ENCODE assay signal across 1 cellular context in the genomic region with DNA sequence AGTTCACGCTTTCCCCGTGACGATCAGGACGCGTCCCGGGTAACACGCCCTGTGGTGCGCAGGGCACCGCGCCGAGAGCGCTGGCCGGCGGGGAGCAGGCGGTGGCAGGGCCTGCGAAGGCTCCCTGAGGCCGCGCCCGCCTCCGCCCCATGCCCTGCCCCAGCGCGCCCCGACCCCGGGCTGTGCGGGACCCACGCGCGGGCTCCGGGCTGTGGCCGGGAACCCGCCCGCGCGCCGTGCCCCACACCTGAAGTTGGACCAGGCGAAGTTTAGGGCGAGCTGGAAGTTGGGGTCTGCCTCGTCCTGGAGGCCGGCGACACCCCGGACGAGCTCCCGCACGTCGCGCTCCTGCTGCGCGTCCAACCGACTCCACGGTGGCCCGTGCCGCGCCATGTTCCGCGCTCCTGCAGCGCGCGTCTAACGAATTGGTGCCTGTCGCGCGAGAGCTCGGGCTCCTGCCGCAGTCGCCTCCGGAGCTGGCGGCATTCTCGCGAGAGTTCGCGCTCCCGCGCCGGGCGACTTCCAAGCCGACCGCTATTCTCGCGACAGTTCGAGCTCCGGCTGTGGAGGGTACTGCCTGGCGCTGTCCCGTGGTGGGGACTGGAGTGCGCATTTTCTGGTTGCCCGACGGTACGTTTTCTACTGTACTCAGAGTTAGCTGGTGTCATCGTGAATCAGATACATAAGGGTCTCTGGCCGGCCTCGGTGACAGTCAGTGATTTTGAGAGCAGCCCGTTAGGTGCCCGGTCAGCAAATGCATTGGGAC.
TF ChIP-seq lines count a peak whose summit lies in the region.

Gene TUBGCP5, minus strand, starts transcription at position 419 of the 766 bp plus-strand sequence. Its CDS starts 26 bp downstream, at position 393.

TF ChIP-seq in K562, 482 proteins besides CTCF, POLR2A, EP300 and RAD21 (continued from another document and continues in another):
- TF ChIP-seq, protein P1, sequence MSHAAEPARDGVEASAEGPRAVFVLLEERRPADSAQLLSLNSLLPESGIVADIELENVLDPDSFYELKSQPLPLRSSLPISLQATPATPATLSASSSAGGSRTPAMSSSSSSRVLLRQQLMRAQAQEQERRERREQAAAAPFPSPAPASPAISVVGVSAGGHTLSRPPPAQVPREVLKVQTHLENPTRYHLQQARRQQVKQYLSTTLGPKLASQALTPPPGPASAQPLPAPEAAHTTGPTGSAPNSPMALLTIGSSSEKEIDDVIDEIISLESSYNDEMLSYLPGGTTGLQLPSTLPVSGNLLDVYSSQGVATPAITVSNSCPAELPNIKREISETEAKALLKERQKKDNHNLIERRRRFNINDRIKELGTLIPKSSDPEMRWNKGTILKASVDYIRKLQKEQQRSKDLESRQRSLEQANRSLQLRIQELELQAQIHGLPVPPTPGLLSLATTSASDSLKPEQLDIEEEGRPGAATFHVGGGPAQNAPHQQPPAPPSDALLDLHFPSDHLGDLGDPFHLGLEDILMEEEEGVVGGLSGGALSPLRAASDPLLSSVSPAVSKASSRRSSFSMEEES (CRISPR knock-in tag; IDR thresholded peaks at IDR 0.05): no peak
- TF ChIP-seq FOXP1 (CRISPR knock-in tag; IDR thresholded peaks at IDR 0.05): peak; percentile 86; the same call in 1 of the 2 replicates
- TF ChIP-seq CBX2 (IDR thresholded peaks at IDR 0.05; ENCODE audit: insufficient read depth, low read length, poor library complexity, severe bottlenecking): no peak
- TF ChIP-seq CTBP1 (IDR thresholded peaks at IDR 0.05; ENCODE audit: borderline replicate concordance): peak; percentile 96
- peak; percentile 82 for TF ChIP-seq HDAC3 (IDR thresholded peaks at IDR 0.05; ENCODE audit: borderline replicate concordance, partially characterized antibody)
- TF ChIP-seq, protein P2, sequence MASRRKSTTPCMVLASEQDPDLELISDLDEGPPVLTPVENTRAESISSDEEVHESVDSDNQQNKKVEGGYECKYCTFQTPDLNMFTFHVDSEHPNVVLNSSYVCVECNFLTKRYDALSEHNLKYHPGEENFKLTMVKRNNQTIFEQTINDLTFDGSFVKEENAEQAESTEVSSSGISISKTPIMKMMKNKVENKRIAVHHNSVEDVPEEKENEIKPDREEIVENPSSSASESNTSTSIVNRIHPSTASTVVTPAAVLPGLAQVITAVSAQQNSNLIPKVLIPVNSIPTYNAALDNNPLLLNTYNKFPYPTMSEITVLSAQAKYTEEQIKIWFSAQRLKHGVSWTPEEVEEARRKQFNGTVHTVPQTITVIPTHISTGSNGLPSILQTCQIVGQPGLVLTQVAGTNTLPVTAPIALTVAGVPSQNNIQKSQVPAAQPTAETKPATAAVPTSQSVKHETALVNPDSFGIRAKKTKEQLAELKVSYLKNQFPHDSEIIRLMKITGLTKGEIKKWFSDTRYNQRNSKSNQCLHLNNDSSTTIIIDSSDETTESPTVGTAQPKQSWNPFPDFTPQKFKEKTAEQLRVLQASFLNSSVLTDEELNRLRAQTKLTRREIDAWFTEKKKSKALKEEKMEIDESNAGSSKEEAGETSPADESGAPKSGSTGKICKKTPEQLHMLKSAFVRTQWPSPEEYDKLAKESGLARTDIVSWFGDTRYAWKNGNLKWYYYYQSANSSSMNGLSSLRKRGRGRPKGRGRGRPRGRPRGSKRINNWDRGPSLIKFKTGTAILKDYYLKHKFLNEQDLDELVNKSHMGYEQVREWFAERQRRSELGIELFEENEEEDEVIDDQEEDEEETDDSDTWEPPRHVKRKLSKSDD (conservative IDR thresholded peaks at IDR 0.05; ENCODE audit: low read length): peak; percentile 99
- TF ChIP-seq ZNF583 (CRISPR knock-in tag; IDR thresholded peaks at IDR 0.05): peak; percentile 47; the same call in 1 of the 2 replicates
- no peak for TF ChIP-seq ZBTB5 (IDR thresholded peaks at IDR 0.05)
- TF ChIP-seq CBFA2T2 (conservative IDR thresholded peaks at IDR 0.05): no peak
- peak; percentile 75 for TF ChIP-seq FUS (optimal IDR thresholded peaks at IDR 0.05; ENCODE audit: low read depth, low read length)
- no peak for TF ChIP-seq ZNF778 (CRISPR knock-in tag; IDR thresholded peaks at IDR 0.05)
- TF ChIP-seq NKRF (IDR thresholded peaks at IDR 0.05; ENCODE audit: borderline replicate concordance): no peak
- TF ChIP-seq EZH2 (IDR thresholded peaks at IDR 0.05; ENCODE audit: borderline replicate concordance, low read depth, low read length): no peak
- TF ChIP-seq, protein P3, sequence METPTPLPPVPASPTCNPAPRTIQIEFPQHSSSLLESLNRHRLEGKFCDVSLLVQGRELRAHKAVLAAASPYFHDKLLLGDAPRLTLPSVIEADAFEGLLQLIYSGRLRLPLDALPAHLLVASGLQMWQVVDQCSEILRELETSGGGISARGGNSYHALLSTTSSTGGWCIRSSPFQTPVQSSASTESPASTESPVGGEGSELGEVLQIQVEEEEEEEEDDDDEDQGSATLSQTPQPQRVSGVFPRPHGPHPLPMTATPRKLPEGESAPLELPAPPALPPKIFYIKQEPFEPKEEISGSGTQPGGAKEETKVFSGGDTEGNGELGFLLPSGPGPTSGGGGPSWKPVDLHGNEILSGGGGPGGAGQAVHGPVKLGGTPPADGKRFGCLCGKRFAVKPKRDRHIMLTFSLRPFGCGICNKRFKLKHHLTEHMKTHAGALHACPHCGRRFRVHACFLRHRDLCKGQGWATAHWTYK (CRISPR knock-in tag; IDR thresholded peaks at IDR 0.05): 0 out of 2 replicates have a peak, but pooled peaks have one; percentile 23
- 0 out of 2 replicates have a peak, but pooled peaks have one; percentile 29 for TF ChIP-seq KLF1 (tag; IDR thresholded peaks at IDR 0.05)
- TF ChIP-seq ETV5 (CRISPR knock-in tag; IDR thresholded peaks at IDR 0.05; ENCODE audit: low read depth): 0 out of 2 replicates have a peak, but pooled peaks have one; percentile 22
- TF ChIP-seq, protein P4, sequence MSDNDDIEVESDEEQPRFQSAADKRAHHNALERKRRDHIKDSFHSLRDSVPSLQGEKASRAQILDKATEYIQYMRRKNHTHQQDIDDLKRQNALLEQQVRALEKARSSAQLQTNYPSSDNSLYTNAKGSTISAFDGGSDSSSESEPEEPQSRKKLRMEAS (CRISPR knock-in tag; IDR thresholded peaks at IDR 0.05): peak; percentile 57; the same call in 1 of the 2 replicates
- no peak for TF ChIP-seq SMAD2 (IDR thresholded peaks at IDR 0.05; ENCODE audit: low read depth, low read length)
- TF ChIP-seq NR4A1 (CRISPR knock-in tag; IDR thresholded peaks at IDR 0.05): no peak
- TF ChIP-seq NR4A1 (tag; IDR thresholded peaks at IDR 0.05): no peak
- TF ChIP-seq, protein P5, sequence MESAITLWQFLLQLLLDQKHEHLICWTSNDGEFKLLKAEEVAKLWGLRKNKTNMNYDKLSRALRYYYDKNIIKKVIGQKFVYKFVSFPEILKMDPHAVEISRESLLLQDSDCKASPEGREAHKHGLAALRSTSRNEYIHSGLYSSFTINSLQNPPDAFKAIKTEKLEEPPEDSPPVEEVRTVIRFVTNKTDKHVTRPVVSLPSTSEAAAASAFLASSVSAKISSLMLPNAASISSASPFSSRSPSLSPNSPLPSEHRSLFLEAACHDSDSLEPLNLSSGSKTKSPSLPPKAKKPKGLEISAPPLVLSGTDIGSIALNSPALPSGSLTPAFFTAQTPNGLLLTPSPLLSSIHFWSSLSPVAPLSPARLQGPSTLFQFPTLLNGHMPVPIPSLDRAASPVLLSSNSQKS (CRISPR knock-in tag; IDR thresholded peaks at IDR 0.05): no peak
- TF ChIP-seq, protein P6, sequence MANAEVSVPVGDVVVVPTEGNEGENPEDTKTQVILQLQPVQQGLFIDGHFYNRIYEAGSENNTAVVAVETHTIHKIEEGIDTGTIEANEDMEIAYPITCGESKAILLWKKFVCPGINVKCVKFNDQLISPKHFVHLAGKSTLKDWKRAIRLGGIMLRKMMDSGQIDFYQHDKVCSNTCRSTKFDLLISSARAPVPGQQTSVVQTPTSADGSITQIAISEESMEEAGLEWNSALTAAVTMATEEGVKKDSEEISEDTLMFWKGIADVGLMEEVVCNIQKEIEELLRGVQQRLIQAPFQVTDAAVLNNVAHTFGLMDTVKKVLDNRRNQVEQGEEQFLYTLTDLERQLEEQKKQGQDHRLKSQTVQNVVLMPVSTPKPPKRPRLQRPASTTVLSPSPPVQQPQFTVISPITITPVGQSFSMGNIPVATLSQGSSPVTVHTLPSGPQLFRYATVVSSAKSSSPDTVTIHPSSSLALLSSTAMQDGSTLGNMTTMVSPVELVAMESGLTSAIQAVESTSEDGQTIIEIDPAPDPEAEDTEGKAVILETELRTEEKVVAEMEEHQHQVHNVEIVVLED (CRISPR knock-in tag; IDR thresholded peaks at IDR 0.05): 0 out of 2 replicates have a peak, but pooled peaks have one; percentile 18
- peak; percentile 99 for TF ChIP-seq RBFOX2 (IDR thresholded peaks at IDR 0.05; ENCODE audit: low read depth, low read length)
- no peak for TF ChIP-seq ZNF354B (CRISPR knock-in tag; IDR thresholded peaks at IDR 0.05)
- peak; percentile 61; the same call in 1 of the 2 replicates for TF ChIP-seq TCF7L2 (IDR thresholded peaks at IDR 0.05; ENCODE audit: low read depth, low read length)
- TF ChIP-seq RBM34 (IDR thresholded peaks at IDR 0.05; ENCODE audit: borderline replicate concordance, insufficient read depth, low read length): 0 out of 2 replicates have a peak, but pooled peaks have one; percentile 86
- no peak for TF ChIP-seq MLX (CRISPR knock-in tag; conservative IDR thresholded peaks at IDR 0.05)
- TF ChIP-seq HMBOX1 (IDR thresholded peaks at IDR 0.05): peak; percentile 80; the same call in 1 of the 2 replicates
- no peak for TF ChIP-seq NR2C2 (CRISPR knock-in tag; IDR thresholded peaks at IDR 0.05)
- TF ChIP-seq NR2C2 (tag; IDR thresholded peaks at IDR 0.05): peak; percentile 28; the same call in 1 of the 2 replicates
- peak; percentile 69 for TF ChIP-seq CCNT2 (IDR thresholded peaks at IDR 0.05; ENCODE audit: borderline replicate concordance, extremely low read depth, insufficient read length, low read depth, low read length)
- peak; percentile 43; the same call in 1 of the 2 replicates for TF ChIP-seq SP1 (CRISPR knock-in tag; IDR thresholded peaks at IDR 0.05)
- TF ChIP-seq ATF6 (CRISPR knock-in tag; IDR thresholded peaks at IDR 0.05): peak; percentile 85; the same call in 1 of the 2 replicates
- no peak for TF ChIP-seq RUNX1 (IDR thresholded peaks at IDR 0.05; ENCODE audit: low read depth)
- TF ChIP-seq, protein P7, sequence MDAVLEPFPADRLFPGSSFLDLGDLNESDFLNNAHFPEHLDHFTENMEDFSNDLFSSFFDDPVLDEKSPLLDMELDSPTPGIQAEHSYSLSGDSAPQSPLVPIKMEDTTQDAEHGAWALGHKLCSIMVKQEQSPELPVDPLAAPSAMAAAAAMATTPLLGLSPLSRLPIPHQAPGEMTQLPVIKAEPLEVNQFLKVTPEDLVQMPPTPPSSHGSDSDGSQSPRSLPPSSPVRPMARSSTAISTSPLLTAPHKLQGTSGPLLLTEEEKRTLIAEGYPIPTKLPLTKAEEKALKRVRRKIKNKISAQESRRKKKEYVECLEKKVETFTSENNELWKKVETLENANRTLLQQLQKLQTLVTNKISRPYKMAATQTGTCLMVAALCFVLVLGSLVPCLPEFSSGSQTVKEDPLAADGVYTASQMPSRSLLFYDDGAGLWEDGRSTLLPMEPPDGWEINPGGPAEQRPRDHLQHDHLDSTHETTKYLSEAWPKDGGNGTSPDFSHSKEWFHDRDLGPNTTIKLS (IDR thresholded peaks at IDR 0.05; ENCODE audit: borderline replicate concordance, low read depth): peak; percentile 98
